8 cellular contexts compared by ENCODE assay signal in genomic region chr10:112949875-112950507, GRCh38. TPM values are rescaled to one million over a fixed set of nuclear protein-coding genes. Genes with fewer than 3 reads are reported as not detected.
DNase-seq lines count a peak whose midpoint lies in the region; ATAC-seq and TF ChIP-seq lines count a peak whose summit lies in the region.

TSS of gene TCF7L2 (plus strand) at chr10:112950247. CDS start at chr10:112950757, 510 bp downstream.

- H3K27me3 ChIP-seq in PC-3 (ENCODE audit: low read length) (no peaks in the 10 kb centered on the region), esophagus (ENCODE audit: control insufficient read depth in 1 of 2, insufficient read depth in 2 of 2, low read length in 2 of 2) (no peaks in the 10 kb centered on the region)

- H3K4me2 ChIP-seq in PC-3 (ENCODE audit: low read length) = peak within 1 kb of the TSS; percentile 86

- no peak for TF ChIP-seq CTCF in GM13976 (IDR thresholded peaks at IDR 0.05; ENCODE audit: borderline replicate concordance, control extremely low read depth, extremely low read depth, insufficient read depth, missing control alignments)
- no peak for TF ChIP-seq CTCF in PC-3 (conservative IDR thresholded peaks at IDR 0.05; ENCODE audit: low read depth, low read length)

- peak within 1 kb of the TSS; percentile 98 for H3K9ac ChIP-seq in PC-3 (ENCODE audit: low read length)

- peaks cover 44% of the 10 kb centered on the region for H3K79me2 ChIP-seq in PC-3 (ENCODE audit: low read length)

- CTCF ChIA-PET in PC-3 (lab: Charles Lee) = no interaction called here

- WGBS in esophagus, 2 donors = 1% methylated on average over 38 to 39 of the region's 39 CpGs

- peaks cover 11% of the 10 kb centered on the region for H3K36me3 ChIP-seq in PC-3 (ENCODE audit: low read depth, low read length)
- H3K36me3 ChIP-seq in esophagus (ENCODE audit: control insufficient read depth in 2 of 2, insufficient read depth in 2 of 2, low read length in 1 of 2) = no peaks in the 10 kb centered on the region

- no peaks in the 10 kb centered on the region for H3K9me2 ChIP-seq in PC-3 (replicated peaks; ENCODE audit: low read length)

- no peaks in the 10 kb centered on the region for H3F3A ChIP-seq in PC-3 (ENCODE audit: low read length, unreplicated experiment)

- H3K9me3 ChIP-seq in PC-3 (ENCODE audit: low read length) (no peaks in the 10 kb centered on the region), esophagus (ENCODE audit: control insufficient read depth in 2 of 2, insufficient read depth in 1 of 2, low read depth in 1 of 2, low read length in 1 of 2) (no peaks in the 10 kb centered on the region)

- peaks cover 19% of the 10 kb centered on the region for H3K4me1 ChIP-seq in PC-3 (ENCODE audit: insufficient read depth, low read length)
- no peaks in the 10 kb centered on the region for H3K4me1 ChIP-seq in esophagus (ENCODE audit: control insufficient read depth in 2 of 2, insufficient read depth in 2 of 2, low read length in 1 of 2)

- H3K4me3 ChIP-seq in PC-3 (ENCODE audit: low read length) = peak within 1 kb of the TSS; percentile 95
- peak within 1 kb of the TSS; percentile 67 to 91 for H3K4me3 ChIP-seq in esophagus (ENCODE audit: low read depth in 1 of 2, low read length in 2 of 2)

- ATAC-seq in PC-3 (peak; percentile 68), GM21737 (IDR thresholded peaks at IDR 0.05; ENCODE audit: unreplicated experiment) (no peak)

- H2AFZ ChIP-seq in PC-3 (ENCODE audit: low read length) = peak within 1 kb of the TSS; percentile 61; the same call in 1 of the 2 replicates

- DNase-seq in GM13976 (ENCODE audit: low spot score) (peak; percentile 65), KG1 (lab: John Stamatoyannopoulos, UW) (peak; percentile 83), PC-3 (peak; percentile 93), midbrain (lab: John Stamatoyannopoulos, UW) (peak; percentile 96)
- DNase-seq in activated T-cell treated with anti-CD3 and anti-CD28 coated beads, Interleukin-2, amount 50 U/mL, for 48 hours = peak; percentile 51 to 57
- DNase-seq in stimulated activated CD8-positive, alpha-beta memory T cell treated with anti-CD3 and anti-CD28 coated beads, Interleukin-7, amount 100 ng/mL, for 1 hour (ENCODE audit: low read depth in 2 of 2) = peak; percentile 24 to 38

- H3K27ac ChIP-seq in PC-3 (ENCODE audit: low read length) (peak within 1 kb of the TSS; percentile 72), esophagus (ENCODE audit: low read depth in 2 of 2, low read length in 1 of 2) (peak within 1 kb of the TSS; percentile 93 to 95)

- intact Hi-C loops in PC-3 (cut with micrococcal nuclease) = loop anchor here (1.0 to 10.0 kb wide), 7 partner anchors 35 to 473 kb away; no protein-coding TSS in a partner anchor

- H4K20me1 ChIP-seq in PC-3 (ENCODE audit: low read length) = 0 out of 2 replicates have a peak, but pooled peaks cover 9% of the 10 kb centered on the region

- in situ Hi-C loops in GM13976 (cut with MboI; ENCODE audit: low sequenced_read_pairs, unreplicated experiment) = no loop called here

- no TSS peak for BruUV-seq in PC-3 (replicated peaks; lab: Mats Ljungman, UMichigan)

- POLR2A ChIA-PET in PC-3 (lab: Charles Lee; ENCODE audit: unreplicated experiment) = interaction anchor here (0.6 kb wide), 2 partner anchors 228 to 279 kb away, joined by 4 to 8 read pairs; no protein-coding TSS in a partner anchor

RNA-seq across cellular contexts. Expression of gene TCF7L2, which starts in this region (rescaled TPM):
- total RNA-seq in PC-3 (2014; rRNA removed) = 14.3 and 16.1 TPM in 2 replicates
- 1 to 10 TPM; 5.4 to 7.9 TPM for polyA plus RNA-seq in esophagus

Comparison
In these comparisons a context has a peak if more than half of its experiments do, and no peak if none do; other contexts are left out.
1. DNase-seq: peak in every context shown above with its lines; median percentile 96 in midbrain; 93 in PC-3; 83 in KG1; 65 in GM13976; 54 in activated T-cell treated with anti-CD3 and anti-CD28 coated beads, Interleukin-2, amount 50 U/mL, for 48 hours; 31 in stimulated activated CD8-positive, alpha-beta memory T cell treated with anti-CD3 and anti-CD28 coated beads, Interleukin-7, amount 100 ng/mL, for 1 hour.